ENCODE assay signal across 8 cellular contexts in the genomic region with DNA sequence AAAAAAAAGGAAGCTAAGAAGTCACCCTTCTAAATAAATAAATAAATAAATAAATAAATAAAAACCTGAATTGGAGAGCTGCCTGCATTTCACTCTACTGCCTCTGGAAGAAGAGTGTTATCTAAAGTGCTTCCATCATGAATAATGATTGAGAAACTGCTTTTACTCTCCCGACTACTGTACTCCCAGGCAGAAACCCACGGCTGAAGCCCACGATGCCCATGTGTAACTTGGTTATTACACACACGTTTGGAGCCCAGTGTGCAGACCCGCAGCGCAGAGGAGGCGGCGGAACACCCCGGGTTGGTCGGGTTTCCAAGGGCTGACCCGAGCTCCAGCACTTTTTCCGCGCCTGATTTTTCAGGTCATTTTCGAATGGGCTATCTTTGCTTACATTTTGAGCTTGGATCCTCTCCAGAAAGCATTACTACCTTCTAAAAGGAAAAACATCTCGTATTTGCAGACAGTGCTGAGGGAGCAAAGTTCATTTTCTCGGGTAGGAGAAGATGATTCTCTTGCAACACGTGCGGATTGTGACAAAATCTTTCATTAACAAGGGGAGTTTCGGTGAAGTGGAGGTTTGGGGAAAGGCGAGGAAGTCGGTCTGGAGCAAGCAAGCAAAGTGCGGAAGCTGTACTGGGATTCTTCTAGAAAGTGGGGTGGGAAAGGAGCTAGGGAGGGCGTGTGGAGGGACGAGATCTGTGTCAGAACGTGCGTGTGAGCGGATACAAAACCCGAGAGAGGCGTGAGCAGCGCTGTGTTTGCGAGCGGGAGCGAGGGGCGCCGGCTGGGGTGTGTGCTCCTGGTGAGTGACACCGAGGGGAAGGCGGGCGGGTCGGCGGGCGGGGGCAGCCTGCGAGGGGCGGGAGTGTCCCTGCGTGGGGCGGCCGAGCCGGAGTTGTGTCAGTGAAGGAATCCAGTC. TPM values are rescaled to one million over a fixed set of nuclear protein-coding genes. Genes with fewer than 3 reads are reported as not detected.
DNase-seq lines count a peak whose midpoint lies in the region; ATAC-seq and TF ChIP-seq lines count a peak whose summit lies in the region.

TSS of gene SPATS2L (plus strand) at position 897 of the 922 bp plus-strand sequence. CDS start 82,552 bp downstream, outside the sequence.

- intact Hi-C loops in Caco-2 (cut with micrococcal nuclease; ENCODE audit: unreplicated experiment) (loop anchor here (5.0 kb wide), 1 partner anchor 121 kb away; no protein-coding TSS in a partner anchor), Right ventricle myocardium inferior (cut with DNase I) (loop anchor here (2.0 to 5.0 kb wide), 5 partner anchors 71 to 319 kb away; no protein-coding TSS in a partner anchor), transverse colon (cut with DNase I; ENCODE audit: low total_unique reads) (loop anchor here (10.0 kb wide), 2 partner anchors 69 to 169 kb away; no protein-coding TSS in a partner anchor)

- H3K27me3 ChIP-seq in Caco-2 (replicated peaks; ENCODE audit: control insufficient read depth, insufficient read depth, low read length) = no peaks in the 10 kb centered on the region
- no peaks in the 10 kb centered on the region; the same call in 1 of the 2 replicates for H3K27me3 ChIP-seq in HUES48 (ENCODE audit: control insufficient read depth, insufficient read depth, low read length)
- H3K27me3 ChIP-seq in transverse colon = no peaks in the 10 kb centered on the region

- POLR2A ChIA-PET in Caco-2 (lab: Charles Lee) = interaction anchor here (0.6 to 1.6 kb wide), 11 partner anchors 14 to 443 kb away, joined by 3 to 11 read pairs (median 5); no protein-coding TSS in a partner anchor

- H3K9ac ChIP-seq in HUES48 (ENCODE audit: low read depth, low read length) = peak within 1 kb of the TSS; percentile 75

- H3K36me3 Mint-ChIP-seq in Caco-2 (ENCODE audit: insufficient read depth, unreplicated experiment) (peaks cover 28% of the 10 kb centered on the region), osteocyte (ENCODE audit: unreplicated experiment) (no peaks in the 10 kb centered on the region)

- ATAC-seq in GM21381 (IDR thresholded peaks at IDR 0.05; ENCODE audit: unreplicated experiment) (peak; percentile 55), Right ventricle myocardium inferior (peak; percentile 88)

- TSS peak; percentile 52 for BruUV-seq in Caco-2 (replicated peaks; lab: Mats Ljungman, UMichigan)

- peaks cover 69% of the 10 kb centered on the region for H3K4me1 ChIP-seq in Caco-2
- H3K4me1 ChIP-seq in HUES48 (ENCODE audit: control insufficient read depth, insufficient read depth, low read length) = peaks cover 36% of the 10 kb centered on the region
- H3K4me1 ChIP-seq in transverse colon = peaks cover 0 to 30% (median 12%) of the 10 kb centered on the region in 4 donors

- H3K36me3 ChIP-seq in Caco-2 (ENCODE audit: control insufficient read depth, insufficient read depth, low read length) (no peaks in the 10 kb centered on the region), HUES48 (ENCODE audit: control insufficient read depth, insufficient read depth, low read length) (no peaks in the 10 kb centered on the region), transverse colon (no peaks in the 10 kb centered on the region)

- TF ChIP-seq CTCF in Caco-2 (IDR thresholded peaks at IDR 0.05; ENCODE audit: insufficient read depth in 1 of 2, low read depth in 1 of 2, low read length in 1 of 2, severe bottlenecking in 1 of 2, unreplicated experiment in 1 of 2) = no peak
- TF ChIP-seq CTCF in osteocyte (IDR thresholded peaks at IDR 0.05) = peak; percentile 22
- peak in 2 of 5 experiments; percentile 14 to 41 for TF ChIP-seq CTCF in transverse colon (IDR thresholded peaks at IDR 0.05)

- in situ Hi-C loops in transverse colon (cut with MboI; ENCODE audit: low pct_ligation_motif_present in 1 of 4, low pct_unique_long_range_greater_than_20kb in 1 of 4, low sequenced_read_pairs in 3 of 4) = loop anchor here in 2 of 4 donors (10.0 to 25.0 kb wide), 4 partner anchors 106 to 556 kb away; partner anchors contain the start of gene CLK1 (in 1 of the 2)

- peak within 1 kb of the TSS; percentile 72 for H3K27ac ChIP-seq in HUES48 (ENCODE audit: low read depth, low read length)
- H3K27ac ChIP-seq in transverse colon = peak within 1 kb of the TSS; percentile 93 to 97 (median 96)

- H3K9me3 Mint-ChIP-seq in Caco-2 (ENCODE audit: unreplicated experiment) = no peaks in the 10 kb centered on the region
- H3K9me3 Mint-ChIP-seq in osteocyte (ENCODE audit: unreplicated experiment) = no peaks in the 10 kb centered on the region

- DNase-seq in Caco-2 (peak; percentile 90 to 94), SW480 (ENCODE audit: low spot score) (peak; percentile 82), Right ventricle myocardium inferior (ENCODE audit: missing footprints) (peak; percentile 89), osteocyte (ENCODE audit: extremely low spot score, unreplicated experiment) (peak; percentile 90), transverse colon (peak; percentile 81)
- DNase-seq in activated naive CD8-positive, alpha-beta T cell treated with anti-CD3 and anti-CD28 coated beads, Interleukin-2, amount 50 U/mL, for 16 hours (ENCODE audit: low read depth, low spot score) = peak; percentile 26

- H3K27ac Mint-ChIP-seq in Caco-2 (ENCODE audit: unreplicated experiment) (peak within 1 kb of the TSS; percentile 97), osteocyte (ENCODE audit: unreplicated experiment) (peak within 1 kb of the TSS; percentile 88)

- TF ChIP-seq POLR2A in transverse colon (IDR thresholded peaks at IDR 0.05) = peak; percentile 62

- H3K4me1 Mint-ChIP-seq in Caco-2 (ENCODE audit: low read depth, unreplicated experiment) = peaks cover 40% of the 10 kb centered on the region
- H3K4me1 Mint-ChIP-seq in osteocyte (ENCODE audit: unreplicated experiment) = peaks cover 47% of the 10 kb centered on the region

- H3K4me3 Mint-ChIP-seq in Caco-2 (ENCODE audit: unreplicated experiment) (peak within 1 kb of the TSS; percentile 89), osteocyte (ENCODE audit: unreplicated experiment) (peak within 1 kb of the TSS; percentile 82)

- CTCF ChIA-PET in Caco-2 (lab: Charles Lee) = interaction anchor here (0.7 to 1.6 kb wide), 3 partner anchors 320 to 332 kb away, joined by 3 to 5 read pairs (median 3); no protein-coding TSS in a partner anchor

- H3K9me3 ChIP-seq in Caco-2 (no peaks in the 10 kb centered on the region), HUES48 (ENCODE audit: control insufficient read depth, insufficient read depth, low read length) (no peaks in the 10 kb centered on the region), transverse colon (no peaks in the 10 kb centered on the region)

- no peak for TF ChIP-seq EP300 in transverse colon (IDR thresholded peaks at IDR 0.05; ENCODE audit: low read depth)

- WGBS in transverse colon (ENCODE audit: low coverage in 1 of 2), 2 donors = 0 to 2% methylated on average over 15 to 39 of the region's 47 CpGs

- H3K4me3 ChIP-seq in Caco-2 (ENCODE audit: low read depth, low read length) (peak within 1 kb of the TSS; percentile 88), HUES48 (ENCODE audit: low read depth, low read length) (peak within 1 kb of the TSS; percentile 89), transverse colon (peak within 1 kb of the TSS; percentile 70 to 96 (median 90))

- H3K27me3 Mint-ChIP-seq in Caco-2 (ENCODE audit: insufficient read depth, unreplicated experiment) (no peaks in the 10 kb centered on the region), osteocyte (ENCODE audit: unreplicated experiment) (no peaks in the 10 kb centered on the region)

RNA-seq across cellular contexts. Expression of gene SPATS2L, which starts in this region (rescaled TPM):
- total RNA-seq in Caco-2 (2022) (189 and 196 TPM in 2 replicates), Right ventricle myocardium inferior (89.5 TPM), osteocyte (152 and 155 TPM in 2 replicates), transverse colon (100 to 1,000 TPM in 3 of 4 donors, 10 to 100 TPM in 1; 33.4 to 236 (median 159) TPM)

Comparison
In these comparisons a context has a peak if more than half of its experiments do, and no peak if none do; other contexts are left out.
1. Peak in every context shown above with its lines: DNase-seq, ATAC-seq, H3K4me3 ChIP-seq and H3K27ac ChIP-seq.
2. DNase-seq: peak in every context shown above with its lines; median percentile 92 in Caco-2; 90 in osteocyte; 89 in Right ventricle myocardium inferior; 82 in SW480; 81 in transverse colon; 26 in activated naive CD8-positive, alpha-beta T cell treated with anti-CD3 and anti-CD28 coated beads, Interleukin-2, amount 50 U/mL, for 16 hours.